8 cellular contexts compared by ENCODE assay signal in genomic region chr2:47056374-47056773, GRCh38.
DNase-seq lines count a peak whose midpoint lies in the region; TF ChIP-seq lines count a peak whose summit lies in the region.
"Had no signal": no experiment of that assay in that cellular context is flagged by ENCODE, and none has a peak within 500 bp of the region (broad histone marks: within the 10 kb centered on the region; RNA-seq: fewer than 3 reads in every experiment).

No MANE protein-coding gene starts in this region.

- H3K36me3 ChIP-seq in stomach = peaks cover 7 to 44% (median 36%) of the 10 kb centered on the region in 4 donors

- peak; percentile 86 for DNase-seq in GM04504 (ENCODE audit: low read depth)
- DNase-seq in hepatic stellate cell (ENCODE audit: low spot score) = peak; percentile 92
- no peak for DNase-seq in stomach
- DNase-seq in LoVo (ENCODE audit: low spot score) = no peak
- no peak for DNase-seq in A172 (ENCODE audit: low spot score)
- DNase-seq in SW480 (ENCODE audit: low spot score) = no peak
- DNase-seq: NCI-H510A treated with DMSO at 0.1 percent for 48 hours had no signal

- no peak overlapping the region for H3K4me3 ChIP-seq in stomach

- H3K9me3 ChIP-seq in stomach = no peaks in the 10 kb centered on the region

- TF ChIP-seq EP300 in stomach (IDR thresholded peaks at IDR 0.05) = no peak

- no peak for TF ChIP-seq POLR2A in stomach (IDR thresholded peaks at IDR 0.05)

- 51 to 79% (median 53%) methylated on average over 5 of the region's 5 CpGs for WGBS in adipose tissue, 3 donors
- WGBS in stomach, 5 donors = 45 to 83% (median 65%) methylated on average over 5 of the region's 5 CpGs

- intact Hi-C loops in stomach (cut with DNase I; ENCODE audit: low total_unique reads) = no loop called here

- H3K27ac ChIP-seq in adipose tissue (ENCODE audit: low read depth, low read length) (peak overlapping the region; percentile 45), stomach (peak overlapping the region in 4 of 5 donors; percentile 69 to 87 (median 80))

- no peaks in the 10 kb centered on the region for H3K27me3 ChIP-seq in stomach

- no peak for TF ChIP-seq CTCF in stomach (IDR thresholded peaks at IDR 0.05)

- H3K4me1 ChIP-seq in stomach = peaks cover 26 to 54% (median 42%) of the 10 kb centered on the region in 4 donors

Comparison
In these comparisons a context has a peak if more than half of its experiments do, and no peak if none do; other contexts are left out.
1. DNase-seq: peak in GM04504 (single experiment) and hepatic stellate cell (single experiment); none in stomach (single experiment), LoVo (single experiment), A172 (single experiment) and SW480 (single experiment).